Comparison of ENCODE assay signal across 25 cellular contexts in genomic region chr5:1120236-1120999, GRCh38. TPM values are rescaled to one million over a fixed set of nuclear protein-coding genes. Genes with fewer than 3 reads are reported as not detected.
DNase-seq lines count a peak whose midpoint lies in the region; ATAC-seq and TF ChIP-seq lines count a peak whose summit lies in the region.
"Had no signal": no experiment of that assay in that cellular context is flagged by ENCODE, and none has a peak within 500 bp of the region (broad histone marks: within the 10 kb centered on the region; RNA-seq: fewer than 3 reads in every experiment).

No MANE protein-coding gene starts in this region.

- WGBS in GM23248 (ENCODE audit: low coverage in 1 of 2, low lambda C conversion rate in 2 of 2, missing lambda C conversion rate in 2 of 2), 2 experiments = 51 to 63% methylated on average over 30 to 41 of the region's 41 CpGs
- no CpG with 5 or more reads among the region's 41 CpGs for WGBS in neuronal stem cell (ENCODE audit: extremely low coverage in 2 of 2, insufficient read length in 2 of 2, insufficient replicate concordance in 1 of 2), 2 donors

- H3K9ac ChIP-seq in GM23248 (no peak overlapping the region), neuronal stem cell (ENCODE audit: low read depth, low read length, poor library complexity) (peak overlapping the region; percentile 30)

- peak overlapping the region; percentile 63 for H3K14ac ChIP-seq in neuronal stem cell (ENCODE audit: low read length)

- no peaks in the 10 kb centered on the region for H3K36me3 Mint-ChIP-seq in activated naive CD8-positive, alpha-beta T cell treated with anti-CD3 and anti-CD28 coated beads, Interleukin-2, amount 10 ng/mL, durations not matched to agents 7 days and 5 days
- H3K36me3 Mint-ChIP-seq in activated naive CD8-positive, alpha-beta T cell treated with anti-CD3 and anti-CD28 coated beads, Interleukin-2, amount 50 U/mL, for 24 hours (ENCODE audit: low read depth) = no peaks in the 10 kb centered on the region
- H3K36me3 Mint-ChIP-seq in endothelial cell (ENCODE audit: low read depth, unreplicated experiment) = peaks cover 7% of the 10 kb centered on the region
- H3K36me3 Mint-ChIP-seq: CD8-positive, alpha-beta T cell had no signal

- H2AK5ac ChIP-seq in neuronal stem cell (ENCODE audit: low read depth, low read length) = peak overlapping the region; percentile 98

- DNase-seq in activated naive CD8-positive, alpha-beta T cell treated with anti-CD3 and anti-CD28 coated beads, Interleukin-2, amount 10 ng/mL, durations not matched to agents 7 days and 5 days = no peak
- DNase-seq in activated naive CD8-positive, alpha-beta T cell treated with anti-CD3 and anti-CD28 coated beads, Interleukin-2, amount 50 U/mL, for 24 hours = no peak
- DNase-seq in GM23248 (peak; percentile 24), endothelial cell (ENCODE audit: low spot score) (no peak), neuronal stem cell (ENCODE audit: low spot score) (no peak), NCI-H226 (no peak), DMS153 treated with DMSO at 0.1 percent for 48 hours (lab: John Stamatoyannopoulos, UW; ENCODE audit: unreplicated experiment) (no peak)
- DNase-seq: ACHN; C1 segment of cervical spinal cord; CD8-positive, alpha-beta T cell; DMS153; GOT3; KG1; NCI-H1092; NCI-H1436 treated with DMSO at 0.1 percent for 48 hours; NCI-H2029 treated with DMSO at 0.1 percent for 48 hours; NCI-H2171 treated with DMSO at 0.1 percent for 48 hours; NCI-H446; NCI-H526 had no signal

- peaks cover 17% of the 10 kb centered on the region for H3K27me3 ChIP-seq in GM23248 (replicated peaks; ENCODE audit: insufficient read depth)
- peaks cover 0 to 45% (median 0%) of the 10 kb centered on the region in 3 experiments for H3K27me3 ChIP-seq in neuronal stem cell (ENCODE audit: control insufficient read depth in 3 of 3, insufficient read depth in 3 of 3, low read depth in 1 of 3, low read length in 3 of 3)
- H3K27me3 ChIP-seq: SJSA1 had no signal

- no peaks in the 10 kb centered on the region for H3F3A ChIP-seq in GM23248 (ENCODE audit: insufficient read depth)

- H4K8ac ChIP-seq in neuronal stem cell (ENCODE audit: low read depth, low read length) = no peak overlapping the region

- no peak overlapping the region for H4K91ac ChIP-seq in neuronal stem cell (ENCODE audit: low read depth, low read length, poor library complexity)

- H2BK120ac ChIP-seq in neuronal stem cell (ENCODE audit: low read depth, low read length) = peak overlapping the region; percentile 18

- H3K27ac ChIP-seq in GM23248 = no peak overlapping the region
- H3K27ac ChIP-seq in neuronal stem cell (replicated peaks; ENCODE audit: low read length) = no peak overlapping the region
- H3K27ac ChIP-seq: 22Rv1, HL-60, SJSA1 had no signal

- H4K20me1 ChIP-seq in GM23248 (ENCODE audit: insufficient read depth) = no peaks in the 10 kb centered on the region

- H2AFZ ChIP-seq in GM23248 (no peak overlapping the region), neuronal stem cell (ENCODE audit: low read length) (no peak overlapping the region)

- peak overlapping the region; percentile 58 for H3K27ac Mint-ChIP-seq in activated naive CD8-positive, alpha-beta T cell treated with anti-CD3 and anti-CD28 coated beads, Interleukin-2, amount 10 ng/mL, durations not matched to agents 7 days and 5 days
- H3K27ac Mint-ChIP-seq in activated naive CD8-positive, alpha-beta T cell treated with anti-CD3 and anti-CD28 coated beads, Interleukin-2, amount 50 U/mL, for 24 hours = no peak overlapping the region
- H3K27ac Mint-ChIP-seq in endothelial cell (ENCODE audit: unreplicated experiment) = no peak overlapping the region
- H3K27ac Mint-ChIP-seq: CD8-positive, alpha-beta T cell had no signal

- H3K4ac ChIP-seq in neuronal stem cell (ENCODE audit: low read length) = peak overlapping the region; percentile 53

- TF ChIP-seq CTCF in endothelial cell (IDR thresholded peaks at IDR 0.05; ENCODE audit: unreplicated experiment) = no peak

- no peaks in the 10 kb centered on the region for H3K9me3 ChIP-seq in GM23248 (ENCODE audit: low read depth)
- peaks cover 0 to 8% of the 10 kb centered on the region in 2 donors for H3K9me3 ChIP-seq in neuronal stem cell (replicated peaks in 1 of 2; ENCODE audit: control insufficient read depth in 2 of 2, insufficient read depth in 1 of 2, low read depth in 1 of 2, low read length in 2 of 2)
- H3K9me3 ChIP-seq: SJSA1 had no signal

- peak overlapping the region; percentile 84 for H2BK12ac ChIP-seq in neuronal stem cell (ENCODE audit: low read length)

- peaks cover 2% of the 10 kb centered on the region for H3K4me1 Mint-ChIP-seq in activated naive CD8-positive, alpha-beta T cell treated with anti-CD3 and anti-CD28 coated beads, Interleukin-2, amount 10 ng/mL, durations not matched to agents 7 days and 5 days
- peaks cover 6% of the 10 kb centered on the region for H3K4me1 Mint-ChIP-seq in activated naive CD8-positive, alpha-beta T cell treated with anti-CD3 and anti-CD28 coated beads, Interleukin-2, amount 50 U/mL, for 24 hours
- no peaks in the 10 kb centered on the region for H3K4me1 Mint-ChIP-seq in endothelial cell (ENCODE audit: unreplicated experiment)

- H3K4me3 ChIP-seq in GM23248 (no peak overlapping the region), neuronal stem cell (ENCODE audit: low read length in 2 of 2) (no peak overlapping the region)
- H3K4me3 ChIP-seq: SJSA1 had no signal

- H3K79me2 ChIP-seq in GM23248 (ENCODE audit: insufficient read depth) = no peaks in the 10 kb centered on the region

- peak overlapping the region; percentile 89 for H2BK15ac ChIP-seq in neuronal stem cell (ENCODE audit: low read length)

- peak overlapping the region; percentile 83 for H3K18ac ChIP-seq in neuronal stem cell (ENCODE audit: low read length)

- no peaks in the 10 kb centered on the region for H3K9me3 Mint-ChIP-seq in activated naive CD8-positive, alpha-beta T cell treated with anti-CD3 and anti-CD28 coated beads, Interleukin-2, amount 10 ng/mL, durations not matched to agents 7 days and 5 days
- H3K9me3 Mint-ChIP-seq in activated naive CD8-positive, alpha-beta T cell treated with anti-CD3 and anti-CD28 coated beads, Interleukin-2, amount 50 U/mL, for 24 hours = no peaks in the 10 kb centered on the region
- H3K9me3 Mint-ChIP-seq in endothelial cell (ENCODE audit: unreplicated experiment) = no peaks in the 10 kb centered on the region
- H3K9me3 Mint-ChIP-seq: CD8-positive, alpha-beta T cell had no signal

- POLR2A ChIA-PET in activated naive CD8-positive, alpha-beta T cell treated with anti-CD3 and anti-CD28 coated beads, Interleukin-2, amount 10 ng/mL, durations not matched to agents 7 days and 5 days (lab: Charles Lee) = no interaction called here

- H3K4me2 ChIP-seq in GM23248 (ENCODE audit: unreplicated experiment) (no peak overlapping the region), neuronal stem cell (ENCODE audit: insufficient read depth, low read length, poor library complexity, severe bottlenecking) (no peak overlapping the region)

- no peaks in the 10 kb centered on the region for H3K9me2 ChIP-seq in GM23248 (ENCODE audit: insufficient read depth)

- no peak for ATAC-seq in activated naive CD8-positive, alpha-beta T cell treated with anti-CD3 and anti-CD28 coated beads, Interleukin-2, amount 10 ng/mL, durations not matched to agents 7 days and 5 days (ENCODE audit: low read depth)
- no peak for ATAC-seq in activated naive CD8-positive, alpha-beta T cell treated with anti-CD3 and anti-CD28 coated beads, Interleukin-2, amount 50 U/mL, for 24 hours
- no peak for ATAC-seq in HG03095 (IDR thresholded peaks at IDR 0.05; ENCODE audit: unreplicated experiment)
- ATAC-seq: CD8-positive, alpha-beta T cell; HCT116; Right ventricle myocardium inferior had no signal

- peak overlapping the region; percentile 97 for H3K23ac ChIP-seq in neuronal stem cell (ENCODE audit: low read depth, low read length, poor library complexity)

- in situ Hi-C loops in GM23248 (cut with MboI) = no loop called here

- H3K4me3 Mint-ChIP-seq in activated naive CD8-positive, alpha-beta T cell treated with anti-CD3 and anti-CD28 coated beads, Interleukin-2, amount 10 ng/mL, durations not matched to agents 7 days and 5 days = no peak overlapping the region
- no peak overlapping the region for H3K4me3 Mint-ChIP-seq in activated naive CD8-positive, alpha-beta T cell treated with anti-CD3 and anti-CD28 coated beads, Interleukin-2, amount 50 U/mL, for 24 hours
- peak overlapping the region; percentile 1 for H3K4me3 Mint-ChIP-seq in endothelial cell (ENCODE audit: unreplicated experiment)
- H3K4me3 Mint-ChIP-seq: CD8-positive, alpha-beta T cell had no signal

- H2BK5ac ChIP-seq in neuronal stem cell (ENCODE audit: low read length) = no peak overlapping the region

- H3K4me1 ChIP-seq in GM23248 (ENCODE audit: insufficient read depth) (no peaks in the 10 kb centered on the region), neuronal stem cell (ENCODE audit: control insufficient read depth in 2 of 2, insufficient read depth in 1 of 2, low read depth in 1 of 2, low read length in 2 of 2) (peaks cover 0 to 10% of the 10 kb centered on the region in 2 donors)

- H3K36me3 ChIP-seq in GM23248 (ENCODE audit: low read depth) = no peaks in the 10 kb centered on the region
- H3K36me3 ChIP-seq in neuronal stem cell (replicated peaks in 1 of 2; ENCODE audit: control insufficient read depth in 2 of 2, insufficient read depth in 2 of 2, low read length in 2 of 2) = no peaks in the 10 kb centered on the region
- H3K36me3 ChIP-seq: SJSA1 had no signal

- peaks cover 4% of the 10 kb centered on the region for H3K79me1 ChIP-seq in neuronal stem cell (ENCODE audit: low read depth, low read length)

- peaks cover 8% of the 10 kb centered on the region for H3K27me3 Mint-ChIP-seq in activated naive CD8-positive, alpha-beta T cell treated with anti-CD3 and anti-CD28 coated beads, Interleukin-2, amount 10 ng/mL, durations not matched to agents 7 days and 5 days
- H3K27me3 Mint-ChIP-seq in activated naive CD8-positive, alpha-beta T cell treated with anti-CD3 and anti-CD28 coated beads, Interleukin-2, amount 50 U/mL, for 24 hours = no peaks in the 10 kb centered on the region
- H3K27me3 Mint-ChIP-seq in endothelial cell (ENCODE audit: unreplicated experiment) = peaks cover 7% of the 10 kb centered on the region

RNA-seq across cellular contexts. Expression of gene SLC12A7, which starts 8.6 kb away (rescaled TPM):
- 10 to 100 TPM; 31.5 to 37.5 TPM for total RNA-seq in activated naive CD8-positive, alpha-beta T cell treated with anti-CD3 and anti-CD28 coated beads, Interleukin-2, amount 10 ng/mL, durations not matched to agents 7 days and 5 days
- 1.6 and 1.9 TPM in 2 replicates for total RNA-seq in GM23248 (2014; rRNA removed; shearing (Covaris generic))
- polyA plus RNA-seq in GM23248 (2016; fragmentation: Nextera tagmentation; extraction: Ambion mirVana) = 0.46 and 0.75 TPM in 2 replicates
- 24.5 TPM for total RNA-seq in endothelial cell (ENCODE audit: unreplicated experiment)
- polyA plus RNA-seq in neuronal stem cell (2013, experiment 1 of 2) = 25.7 TPM
- polyA plus RNA-seq in neuronal stem cell (2013, experiment 2 of 2) = 25.0 TPM
